In genomic region chr3:185585862-185586643, GRCh38 we compare ENCODE assay signal across 8 cellular contexts. TPM values are rescaled to one million over a fixed set of nuclear protein-coding genes. Genes with fewer than 3 reads are reported as not detected.
A peak's percentile ranks its signal among the peaks of the same experiment; 100 is the strongest.
DNase-seq lines count a peak whose midpoint lies in the region; ATAC-seq and TF ChIP-seq lines count a peak whose summit lies in the region.

TSS of gene SENP2 (plus strand) at chr3:185586295. CDS start at chr3:185586414, 119 bp downstream.

- peak; percentile 92 for DNase-seq in DMS53 treated with DMSO at 0.1 percent for 48 hours (lab: John Stamatoyannopoulos, UW; ENCODE audit: unreplicated experiment)
- DNase-seq in Peyer's patch, result peak; percentile 98 to 100 (median 100)
- DNase-seq in activated T-cell treated with anti-CD3 and anti-CD28 coated beads, Interleukin-2, amount 50 U/mL, for 48 hours, result peak; percentile 99
- DNase-seq in stimulated activated CD8-positive, alpha-beta memory T cell treated with anti-CD3 and anti-CD28 coated beads, Interleukin-7, amount 100 ng/mL, for 1 hour (ENCODE audit: low read depth in 2 of 2), result peak; percentile 99 to 100

- H3K4me3 ChIP-seq in KMS-11 (IDR thresholded peaks at IDR 0.05; ENCODE audit: insufficient read depth, low read depth, low read length) (peak within 1 kb of the TSS; percentile 85), Peyer's patch (peak within 1 kb of the TSS; percentile 71 to 94 (median 86)), esophagus (ENCODE audit: low read depth in 1 of 2, low read length in 2 of 2) (peak within 1 kb of the TSS; percentile 92 to 93), mucosa of stomach (ENCODE audit: low read length) (peak within 1 kb of the TSS; percentile 91)

- peak; percentile 81 to 89 for TF ChIP-seq POLR2A in Peyer's patch (IDR thresholded peaks at IDR 0.05)

- H3K27me3 ChIP-seq in KMS-11 (ENCODE audit: insufficient read depth, low read depth), result no peaks in the 10 kb centered on the region
- H3K27me3 ChIP-seq in Peyer's patch, result no peaks in the 10 kb centered on the region
- no peaks in the 10 kb centered on the region for H3K27me3 ChIP-seq in esophagus (ENCODE audit: control insufficient read depth in 1 of 2, insufficient read depth in 2 of 2, low read length in 2 of 2)
- no peaks in the 10 kb centered on the region for H3K27me3 ChIP-seq in mucosa of stomach (ENCODE audit: control insufficient read depth, insufficient read depth, low read length)

- peak; percentile 92 for ATAC-seq in GM21737 (IDR thresholded peaks at IDR 0.05; ENCODE audit: unreplicated experiment)

- no peaks in the 10 kb centered on the region for H4K20me1 ChIP-seq in KMS-11 (ENCODE audit: insufficient read depth)

- peak within 1 kb of the TSS; percentile 94 for H3K4me2 ChIP-seq in KMS-11

- H3K9me3 ChIP-seq in Peyer's patch (no peaks in the 10 kb centered on the region), esophagus (ENCODE audit: control insufficient read depth in 2 of 2, insufficient read depth in 1 of 2, low read depth in 1 of 2, low read length in 1 of 2) (no peaks in the 10 kb centered on the region), mucosa of stomach (ENCODE audit: control insufficient read depth, low read length) (no peaks in the 10 kb centered on the region)

- peaks cover 31% of the 10 kb centered on the region for H3K79me2 ChIP-seq in KMS-11 (ENCODE audit: insufficient read depth, low read depth)

- H2AFZ ChIP-seq in KMS-11 (ENCODE audit: low read depth), result peak within 1 kb of the TSS; percentile 93

- WGBS in esophagus, 2 donors, result 0% methylated on average over 61 to 62 of the region's 62 CpGs

- H3K36me3 ChIP-seq in KMS-11 (ENCODE audit: insufficient read depth) (no peaks in the 10 kb centered on the region), Peyer's patch (peaks cover 0 to 7% (median 0%) of the 10 kb centered on the region in 3 donors), esophagus (ENCODE audit: control insufficient read depth in 2 of 2, insufficient read depth in 2 of 2, low read length in 1 of 2) (no peaks in the 10 kb centered on the region), mucosa of stomach (ENCODE audit: control insufficient read depth, insufficient read depth, low read length) (no peaks in the 10 kb centered on the region)

- H3K4me1 ChIP-seq in KMS-11 (ENCODE audit: low read depth, poor library complexity, severe bottlenecking) (peaks cover 16% of the 10 kb centered on the region), Peyer's patch (peaks cover 4 to 32% (median 11%) of the 10 kb centered on the region in 4 donors), esophagus (ENCODE audit: control insufficient read depth in 2 of 2, insufficient read depth in 2 of 2, low read length in 1 of 2) (no peaks in the 10 kb centered on the region), mucosa of stomach (ENCODE audit: control insufficient read depth, insufficient read depth, low read length) (peaks cover 17% of the 10 kb centered on the region)

- H3K9ac ChIP-seq in KMS-11 (peak within 1 kb of the TSS; percentile 92), mucosa of stomach (ENCODE audit: low read length) (peak within 1 kb of the TSS; percentile 95)

- TF ChIP-seq CTCF in KMS-11 (conservative IDR thresholded peaks at IDR 0.05; ENCODE audit: low read depth, low read length), result no peak
- no peak for TF ChIP-seq CTCF in Peyer's patch (IDR thresholded peaks at IDR 0.05)

- H3K27ac ChIP-seq in KMS-11, result peak within 1 kb of the TSS; percentile 85
- H3K27ac ChIP-seq in Peyer's patch, result peak within 1 kb of the TSS; percentile 94 to 96 (median 94)
- peak within 1 kb of the TSS; percentile 97 to 99 for H3K27ac ChIP-seq in esophagus (ENCODE audit: low read depth in 2 of 2, low read length in 1 of 2)

RNA-seq across cellular contexts. Expression of gene SENP2, which starts in this region (rescaled TPM):
- total RNA-seq in Peyer's patch, result 10 to 100 TPM; 21.8 to 48.7 (median 28.7) TPM
- polyA plus RNA-seq in esophagus, result 1 to 10 TPM; 5.3 to 8.4 TPM

Comparison
In these comparisons a context has a peak if more than half of its experiments do, and no peak if none do; other contexts are left out.
1. Peak in every context shown above with its lines: DNase-seq, ATAC-seq, H3K4me3 ChIP-seq and H3K27ac ChIP-seq.